In the genomic region with DNA sequence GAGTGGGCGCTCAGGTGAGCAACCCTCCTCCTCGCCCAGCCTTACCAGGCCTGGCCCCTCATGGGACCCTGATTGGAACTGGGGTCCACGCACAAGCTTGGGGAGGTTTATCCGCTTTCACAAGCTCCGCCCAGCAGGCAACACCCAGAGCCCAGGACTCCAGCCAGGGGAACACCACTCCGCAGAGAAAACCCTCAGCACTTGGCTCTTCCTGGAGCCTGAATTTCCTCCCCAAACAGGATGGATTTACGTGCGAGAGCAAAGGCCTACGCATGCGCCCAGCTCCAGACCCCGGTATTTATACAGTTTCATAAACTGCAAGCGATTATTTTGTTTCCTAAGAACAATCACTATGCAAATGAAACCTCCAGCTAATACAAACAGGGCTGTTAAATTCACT, we compare ENCODE assay signal across 12 cellular contexts. TPM values are rescaled to one million over a fixed set of nuclear protein-coding genes. Genes with fewer than 3 reads are reported as not detected.
DNase-seq lines count a peak whose midpoint lies in the region; ATAC-seq, FAIRE-seq and TF ChIP-seq lines count a peak whose summit lies in the region.
"Had no signal": no experiment of that assay in that cellular context is flagged by ENCODE, and none has a peak within 500 bp of the region (broad histone marks: within the 10 kb centered on the region; RNA-seq: fewer than 3 reads in every experiment).

No MANE protein-coding gene starts in this region.

- H2AFZ ChIP-seq in osteoblast (ENCODE audit: low read length), result no peak overlapping the region

- H3K9ac ChIP-seq in colonic mucosa (ENCODE audit: low read depth in 2 of 2, low read length in 2 of 2), result no peak overlapping the region

- no peak overlapping the region for H3K4me2 ChIP-seq in osteoblast (ENCODE audit: insufficient read depth, low read length)

- no peak for FAIRE-seq in GM12891 (lab: Jason Lieb, UNC)
- FAIRE-seq: D721Med had no signal

- H3K4me3 ChIP-seq in colonic mucosa (no peak overlapping the region), right atrium auricular region (no peak overlapping the region), osteoblast (ENCODE audit: insufficient read depth, low read length) (no peak overlapping the region), uterus (no peak overlapping the region)

- H3K9me3 ChIP-seq in colonic mucosa (no peaks in the 10 kb centered on the region), right atrium auricular region (no peaks in the 10 kb centered on the region), osteoblast (ENCODE audit: low read depth, low read length) (no peaks in the 10 kb centered on the region), uterus (no peaks in the 10 kb centered on the region)

- TF ChIP-seq POLR2A in uterus (IDR thresholded peaks at IDR 0.05), result no peak
- no peak for TF ChIP-seq POLR2A in GM12891 (IDR thresholded peaks at IDR 0.05; ENCODE audit: low read depth, low read length)

- peak overlapping the region; percentile 37 for H3K27ac ChIP-seq in colonic mucosa
- H3K27ac ChIP-seq in right atrium auricular region, result peak overlapping the region; percentile 68 to 79
- no peak overlapping the region for H3K27ac ChIP-seq in osteoblast (ENCODE audit: low read depth, low read length)
- peak overlapping the region; percentile 79 for H3K27ac ChIP-seq in uterus

- H3K4me1 ChIP-seq in colonic mucosa (no peaks in the 10 kb centered on the region), right atrium auricular region (peaks cover 0 to 75% of the 10 kb centered on the region in 2 donors), osteoblast (ENCODE audit: insufficient read depth, low read length) (peaks cover 37% of the 10 kb centered on the region), uterus (peaks cover 0 to 16% of the 10 kb centered on the region in 2 donors)

- peaks cover 2% of the 10 kb centered on the region for H4K20me1 ChIP-seq in osteoblast (ENCODE audit: insufficient read depth, low read length)

- H3K36me3 ChIP-seq in colonic mucosa, result no peaks in the 10 kb centered on the region
- no peaks in the 10 kb centered on the region for H3K36me3 ChIP-seq in right atrium auricular region
- H3K36me3 ChIP-seq in osteoblast (ENCODE audit: insufficient read depth, low read length), result no peaks in the 10 kb centered on the region
- no peaks in the 10 kb centered on the region for H3K36me3 ChIP-seq in uterus

- H3K79me2 ChIP-seq in osteoblast (ENCODE audit: insufficient read depth, low read length), result no peaks in the 10 kb centered on the region

- intact Hi-C loops in colonic mucosa (cut with DNase I) (no loop called here), uterus (cut with DNase I; ENCODE audit: low total_unique reads) (no loop called here)

- H3K27me3 ChIP-seq in colonic mucosa, result peaks cover under 1% of the 10 kb centered on the region
- no peaks in the 10 kb centered on the region for H3K27me3 ChIP-seq in right atrium auricular region
- H3K27me3 ChIP-seq in osteoblast (ENCODE audit: insufficient read depth, low read length), result no peaks in the 10 kb centered on the region
- H3K27me3 ChIP-seq in uterus, result no peaks in the 10 kb centered on the region

- TF ChIP-seq CTCF in colonic mucosa (IDR thresholded peaks at IDR 0.05) (no peak), right atrium auricular region (IDR thresholded peaks at IDR 0.05) (no peak), osteoblast (IDR thresholded peaks at IDR 0.05; ENCODE audit: extremely low read depth, low read depth, low read length) (no peak), uterus (IDR thresholded peaks at IDR 0.05) (no peak)

- no peak for ATAC-seq in GM19455 (IDR thresholded peaks at IDR 0.05; ENCODE audit: unreplicated experiment)

- DNase-seq in colonic mucosa (peak; percentile 54), right atrium auricular region (ENCODE audit: low spot score) (peak; percentile 88), osteoblast (ENCODE audit: insufficient read length, low spot score, missing footprints) (peak; percentile 94), uterus (peak; percentile 74 to 76), NCI-H2107 treated with DMSO at 0.1 percent for 48 hours (lab: John Stamatoyannopoulos, UW; ENCODE audit: unreplicated experiment) (no peak), GM12891 (ENCODE audit: insufficient read length, low spot score) (no peak)
- DNase-seq: NCI-H1417; NK-92 treated with Interleukin-12 subunit alpha and Interleukin-12 subunit beta, amount 100 ng/mL, for 24 hours; stimulated activated CD4-positive, alpha-beta T cell treated with anti-CD3 and anti-CD28 coated beads, Interleukin-12 subunit alpha, Interleukin-12 subunit beta, amount 100 ng/mL, for 4 hours; stimulated activated naive CD4-positive, alpha-beta T cell had no signal

TF ChIP-seq in GM12891, 5 proteins besides CTCF, POLR2A, EP300 and RAD21:
- TF ChIP-seq SPI1 (IDR thresholded peaks at IDR 0.05; ENCODE audit: low read depth, low read length) (no peak), PAX5 (IDR thresholded peaks at IDR 0.05; ENCODE audit: insufficient read depth, low read length, severe bottlenecking) (no peak), POLR2AphosphoS5 (IDR thresholded peaks at IDR 0.05; ENCODE audit: low read depth, low read length) (no peak), TAF1 (IDR thresholded peaks at IDR 0.05; ENCODE audit: low read depth, low read length) (no peak), POU2F2 (IDR thresholded peaks at IDR 0.05; ENCODE audit: low read depth, low read length) (no peak)
TF ChIP-seq in GM12891: peak in this region for 0.

RNA-seq across cellular contexts. Expression of a gene that starts 22.9 kb away (rescaled TPM):
- total RNA-seq in colonic mucosa (1 to 10 TPM; 4.7 to 7.3 TPM), right atrium auricular region (10 to 100 TPM in 1 of 2 donors, 1 to 10 TPM in 1; 8.5 to 10.7 TPM), osteoblast (11.6 and 18.3 TPM in 2 replicates), uterus (10 to 100 TPM in 3 of 4 donors, 1 to 10 TPM in 1; 7.1 to 33.5 (median 14.7) TPM)
- 0.03 TPM for polyA plus RNA-seq in GM12891 (2012; ENCODE audit: low read depth, missing spikeins)

Comparison
In these comparisons a context has a peak if more than half of its experiments do, and no peak if none do; other contexts are left out.
1. DNase-seq: peak in colonic mucosa (single experiment), right atrium auricular region (single experiment), osteoblast (single experiment) and uterus (2 of 2); none in NCI-H2107 treated with DMSO at 0.1 percent for 48 hours (single experiment) and GM12891 (single experiment).